ENCODE assay signal across 1 cellular context in genomic region chr6:77457720-77458349, GRCh38.
TF ChIP-seq lines count a peak whose summit lies in the region.

No MANE protein-coding gene starts in this region.

TF ChIP-seq in GM23338, 12 proteins besides CTCF, POLR2A, EP300 and RAD21 (continued from another document):
- peak; percentile 44; the same call in 1 of the 2 replicates for TF ChIP-seq ZNF462 (CRISPR knock-in tag; IDR thresholded peaks at IDR 0.05)
TF ChIP-seq in GM23338: peak in this region for 1.
